ENCODE assay signal across 22 cellular contexts in genomic region chr2:44061469-44061868, GRCh38.
"Had no signal": no experiment of that assay in that cellular context is flagged by ENCODE, and none has a peak within 500 bp of the region (broad histone marks: within the 10 kb centered on the region; RNA-seq: fewer than 3 reads in every experiment).

No MANE protein-coding gene starts in this region.

- H3K4me1 ChIP-seq: SJSA1 had no signal

- H3K36me3 ChIP-seq: SJSA1 had no signal

- H3K4me3 ChIP-seq: SJSA1, SK-N-MC had no signal

- FAIRE-seq: HTR-8/SVneo, RCC 7860 had no signal

- DNase-seq: KBM-7, MV-4-11, NCI-H1048, NCI-H1105, NCI-H1417, NCI-H1436 treated with DMSO at 0.1 percent for 48 hours, NCI-H1694, NCI-H187 treated with DMSO at 0.1 percent for 48 hours, NCI-H2029 treated with DMSO at 0.1 percent for 48 hours, NCI-H2227 treated with DMSO at 0.1 percent for 48 hours, NCI-H510A, NCI-H524 treated with DMSO at 0.1 percent for 48 hours, NCI-H69, NCI-H774, Right ventricle myocardium superior, RPMI8226, SIG-M5 had no signal

- H3K27ac ChIP-seq: HL-60, SJSA1, SK-N-MC had no signal

- H3K9me3 ChIP-seq: SJSA1 had no signal

- H3K27me3 ChIP-seq: SJSA1 had no signal
